In genomic region chr6:43856005-43856765, GRCh38 we compare ENCODE assay signal across 1 cellular context.
TF ChIP-seq lines count a peak whose summit lies in the region.

No MANE protein-coding gene starts in this region.

TF ChIP-seq in HepG2, 621 proteins besides CTCF, POLR2A, EP300 and RAD21 (continued from another document and continues in another):
- no peak for TF ChIP-seq ZBTB4 (CRISPR knock-in tag; IDR thresholded peaks at IDR 0.05; ENCODE audit: borderline replicate concordance)
- TF ChIP-seq DBP (CRISPR knock-in tag; IDR thresholded peaks at IDR 0.05; ENCODE audit: not compliant biosample characterization) = no peak
- TF ChIP-seq CEBPG (CRISPR knock-in tag; IDR thresholded peaks at IDR 0.05) = peak; percentile 93
- 0 out of 2 replicates have a peak, but pooled peaks have one; percentile 34 for TF ChIP-seq SRY (CRISPR knock-in tag; IDR thresholded peaks at IDR 0.05)
- TF ChIP-seq TEAD3 (CRISPR knock-in tag; optimal IDR thresholded peaks at IDR 0.05; ENCODE audit: borderline replicate concordance) = peak; percentile 96
- TF ChIP-seq ZNF225 (CRISPR knock-in tag; IDR thresholded peaks at IDR 0.05) = peak; percentile 74
- TF ChIP-seq ISX (CRISPR knock-in tag; conservative IDR thresholded peaks at IDR 0.05) = no peak
- peak; percentile 35; the same call in 1 of the 2 replicates for TF ChIP-seq ZBTB25 (CRISPR knock-in tag; IDR thresholded peaks at IDR 0.05)
- TF ChIP-seq ZNF224 (CRISPR knock-in tag; IDR thresholded peaks at IDR 0.05) = no peak; the same call in 1 of the 2 replicates
- TF ChIP-seq CENPBD1 (CRISPR knock-in tag; IDR thresholded peaks at IDR 0.05; ENCODE audit: borderline replicate concordance, low read depth) = no peak
- peak; percentile 83 for TF ChIP-seq RXRA (CRISPR knock-in tag; IDR thresholded peaks at IDR 0.05)
- no peak for TF ChIP-seq KDM5A (IDR thresholded peaks at IDR 0.05; ENCODE audit: borderline replicate concordance, low read length)
- TF ChIP-seq AKAP8 (CRISPR knock-in tag; IDR thresholded peaks at IDR 0.05) = no peak
- no peak for TF ChIP-seq E2F1 (CRISPR knock-in tag; IDR thresholded peaks at IDR 0.05)
- 0 out of 2 replicates have a peak, but pooled peaks have one; percentile 21 for TF ChIP-seq REL (CRISPR knock-in tag; conservative IDR thresholded peaks at IDR 0.05)
- no peak for TF ChIP-seq ZNF589 (CRISPR knock-in tag; conservative IDR thresholded peaks at IDR 0.05)
- TF ChIP-seq ZBTB42 (CRISPR knock-in tag; IDR thresholded peaks at IDR 0.05) = no peak
- TF ChIP-seq ZBTB39 (CRISPR knock-in tag; IDR thresholded peaks at IDR 0.05) = 0 out of 2 replicates have a peak, but pooled peaks have one; percentile 63
- no peak for TF ChIP-seq SATB2 (CRISPR knock-in tag; IDR thresholded peaks at IDR 0.05)
- TF ChIP-seq KIAA2018 (CRISPR knock-in tag; IDR thresholded peaks at IDR 0.05; ENCODE audit: borderline replicate concordance) = no peak
- no peak for TF ChIP-seq ZNF382 (CRISPR knock-in tag; IDR thresholded peaks at IDR 0.05; ENCODE audit: borderline replicate concordance)
- peak; percentile 28; the same call in 1 of the 2 replicates for TF ChIP-seq ZNF281 (CRISPR knock-in tag; IDR thresholded peaks at IDR 0.05; ENCODE audit: borderline replicate concordance)
- TF ChIP-seq IRF1 (CRISPR knock-in tag; IDR thresholded peaks at IDR 0.05; ENCODE audit: low read depth) = no peak
- no peak for TF ChIP-seq LCORL (IDR thresholded peaks at IDR 0.05)
- peak; percentile 97 for TF ChIP-seq LCORL (CRISPR knock-in tag; IDR thresholded peaks at IDR 0.05)
- TF ChIP-seq ZNF552 (CRISPR knock-in tag; IDR thresholded peaks at IDR 0.05; ENCODE audit: borderline replicate concordance) = no peak
- TF ChIP-seq RXRB (CRISPR knock-in tag; IDR thresholded peaks at IDR 0.05; ENCODE audit: borderline replicate concordance) = peak; percentile 86; the same call in 1 of the 2 replicates
- peak; percentile 96 for TF ChIP-seq CEBPB (IDR thresholded peaks at IDR 0.05; ENCODE audit: borderline replicate concordance, low read depth, low read length)
- no peak for TF ChIP-seq ZNF34 (CRISPR knock-in tag; IDR thresholded peaks at IDR 0.05; ENCODE audit: borderline replicate concordance)
- TF ChIP-seq ZNF652 (CRISPR knock-in tag; IDR thresholded peaks at IDR 0.05; ENCODE audit: borderline replicate concordance, low read depth) = peak; percentile 14; the same call in 1 of the 2 replicates
- TF ChIP-seq MYC (CRISPR knock-in tag; IDR thresholded peaks at IDR 0.05; ENCODE audit: borderline replicate concordance) = peak; percentile 44; the same call in 1 of the 2 replicates
- TF ChIP-seq HMGXB4 (CRISPR knock-in tag; IDR thresholded peaks at IDR 0.05; ENCODE audit: borderline replicate concordance in 1 of 2, low read depth in 1 of 2) = peak; percentile 87 to 92
- TF ChIP-seq ZNF441 (CRISPR knock-in tag; IDR thresholded peaks at IDR 0.05; ENCODE audit: borderline replicate concordance) = no peak
